In the genomic region with DNA sequence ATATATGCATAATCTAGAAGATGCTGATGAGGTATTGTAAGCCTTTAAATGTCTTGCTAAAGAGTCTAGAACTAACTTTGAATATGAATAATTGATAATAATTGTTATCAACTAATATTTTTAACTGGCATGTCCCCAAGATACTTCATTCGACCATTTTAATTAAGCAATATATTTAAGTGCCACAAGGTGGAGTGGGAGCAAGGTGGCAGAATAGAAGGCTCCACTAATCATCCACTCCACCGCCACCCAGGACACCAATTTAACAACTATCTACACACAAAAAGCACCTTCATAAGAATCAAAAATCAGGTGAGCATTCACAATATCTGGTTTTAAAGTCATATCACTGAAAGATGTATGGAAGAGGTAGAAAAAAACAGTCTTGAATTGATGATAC, we compare ENCODE assay signal across 21 cellular contexts.
"Had no signal": no experiment of that assay in that cellular context is flagged by ENCODE, and none has a peak within 500 bp of the region (broad histone marks: within the 10 kb centered on the region; RNA-seq: fewer than 3 reads in every experiment).

No MANE protein-coding gene starts in this region.

- H3K4me1 Mint-ChIP-seq: naive thymus-derived CD8-positive, alpha-beta T cell had no signal

- H3K36me3 ChIP-seq: adrenal gland, ascending aorta, brain microvascular endothelial cell, prostate gland, upper lobe of left lung had no signal

- H3K27me3 Mint-ChIP-seq: activated CD4-positive, alpha-beta memory T cell treated with anti-CD3 and anti-CD28 coated beads for 36 hours had no signal

- DNase-seq: activated CD4-positive, alpha-beta memory T cell treated with anti-CD3 and anti-CD28 coated beads for 36 hours; activated CD4-positive, alpha-beta T cell treated with anti-CD3 and anti-CD28 coated beads for 48 hours; activated naive CD4-positive, alpha-beta T cell; adrenal gland; brain microvascular endothelial cell; caudate nucleus; dermis blood vessel endothelial cell; effector CD8-positive, alpha-beta T cell; foreskin keratinocyte; kidney; naive thymus-derived CD8-positive, alpha-beta T cell; stimulated activated CD4-positive, alpha-beta T cell treated with anti-CD3 and anti-CD28 coated beads, Interleukin-4, amount 100 ng/mL, for 4 hours; stimulated activated naive CD8-positive, alpha-beta T cell treated with anti-CD3 and anti-CD28 coated beads, Interleukin-15, Interleukin-2, amounts not matched to agents 100 U/mL and 50 U/mL, for 24 hours; upper lobe of left lung had no signal

- H3K27ac Mint-ChIP-seq: activated CD4-positive, alpha-beta memory T cell treated with anti-CD3 and anti-CD28 coated beads for 36 hours; activated naive CD8-positive, alpha-beta T cell; activated T-helper 2 cell treated with anti-CD3 and anti-CD28 coated beads, Interferon-gamma antibody, Interleukin-2, Interleukin-4, amounts not matched to agents 10 μg/mL and 5 μg/mL and 100 μg/mL, durations not matched to agents 14 hours and 24 hours and 36 hours; T-helper 1 cell treated with Interleukin-12 subunit alpha and Interleukin-12 subunit beta and Interleukin-4 antibody, amounts not matched to agents 30 μg/mL and 1 μg/mL, for 36 hours had no signal

- H3K36me3 Mint-ChIP-seq: activated CD4-positive, alpha-beta memory T cell treated with anti-CD3 and anti-CD28 coated beads for 36 hours; activated naive CD8-positive, alpha-beta T cell had no signal

- H3K4me1 ChIP-seq: adrenal gland, ascending aorta, foreskin keratinocyte, prostate gland, upper lobe of left lung had no signal

- ATAC-seq: foreskin keratinocyte; left lobe of liver; naive thymus-derived CD8-positive, alpha-beta T cell; stimulated activated naive CD8-positive, alpha-beta T cell treated with anti-CD3 and anti-CD28 coated beads, Interleukin-15, Interleukin-2, amounts not matched to agents 100 U/mL and 50 U/mL, for 24 hours had no signal

- H3K27me3 ChIP-seq: adrenal gland, ascending aorta, brain microvascular endothelial cell, foreskin keratinocyte, upper lobe of left lung had no signal

- H3K4me3 ChIP-seq: adrenal gland, ascending aorta, lung, prostate gland, upper lobe of left lung had no signal

- H3K27ac ChIP-seq: adrenal gland, ascending aorta, brain microvascular endothelial cell, foreskin keratinocyte, prostate gland, upper lobe of left lung had no signal

- H3K9me3 Mint-ChIP-seq: activated T-helper 2 cell treated with anti-CD3 and anti-CD28 coated beads, Interferon-gamma antibody, Interleukin-2, Interleukin-4, amounts not matched to agents 10 μg/mL and 5 μg/mL and 100 μg/mL, durations not matched to agents 14 hours and 24 hours and 36 hours; T-helper 1 cell treated with Interleukin-12 subunit alpha and Interleukin-12 subunit beta and Interleukin-4 antibody, amounts not matched to agents 30 μg/mL and 1 μg/mL, for 36 hours had no signal

- FAIRE-seq: kidney had no signal

- H3K9me3 ChIP-seq: adrenal gland, prostate gland had no signal

- H3K4me3 Mint-ChIP-seq: activated CD4-positive, alpha-beta memory T cell treated with anti-CD3 and anti-CD28 coated beads for 36 hours; activated naive CD8-positive, alpha-beta T cell; naive thymus-derived CD8-positive, alpha-beta T cell; T-helper 1 cell treated with Interleukin-12 subunit alpha and Interleukin-12 subunit beta and Interleukin-4 antibody, amounts not matched to agents 30 μg/mL and 1 μg/mL, for 36 hours had no signal
